In the genomic region with DNA sequence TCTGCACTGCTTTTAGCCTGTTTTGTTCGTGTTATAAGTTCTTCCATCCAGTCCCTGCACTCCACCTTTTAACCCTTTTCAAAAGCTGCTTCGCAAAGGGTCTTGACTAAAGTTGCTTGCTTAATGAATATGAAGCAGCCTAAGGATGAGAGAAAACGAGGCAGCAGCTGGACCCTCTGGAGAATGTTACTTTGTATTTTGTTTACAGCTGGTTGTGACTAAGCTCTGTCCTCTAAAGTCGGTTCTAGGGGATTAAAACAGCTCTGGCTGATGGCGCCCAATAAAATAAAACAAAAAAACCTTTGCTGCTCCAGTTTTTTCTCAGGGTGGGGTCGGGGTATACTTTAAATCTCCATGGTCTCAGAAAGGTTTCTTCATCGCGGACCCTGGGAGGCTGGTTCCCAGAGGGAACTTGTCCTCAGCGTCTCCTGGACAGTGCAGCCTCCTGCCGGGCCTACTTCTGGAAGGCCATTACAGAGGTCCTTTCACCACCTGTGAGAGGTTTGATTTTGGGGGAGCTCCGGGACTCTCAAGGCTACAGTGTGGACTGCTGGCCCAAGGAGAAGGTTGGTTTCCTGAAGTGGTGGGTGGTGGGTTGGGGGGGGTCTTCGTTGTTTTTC, we compare ENCODE assay signal across 8 cellular contexts. TPM values are rescaled to one million over a fixed set of nuclear protein-coding genes. Genes with fewer than 3 reads are reported as not detected.
A peak's percentile ranks its signal among the peaks of the same experiment; 100 is the strongest.
DNase-seq lines count a peak whose midpoint lies in the region; ATAC-seq and TF ChIP-seq lines count a peak whose summit lies in the region.

No MANE protein-coding gene starts in this region.

- peak overlapping the region; percentile 80 to 95 for H3K27ac ChIP-seq in breast epithelium

- ATAC-seq in HG03432 (IDR thresholded peaks at IDR 0.05; ENCODE audit: unreplicated experiment): no peak

- DNase-seq in Calu3: no peak
- DNase-seq in LNCaP clone FGC (ENCODE audit: low read depth): no peak
- no peak for DNase-seq in breast epithelium (ENCODE audit: low spot score in 2 of 2)
- peak in 1 of 2 experiments; percentile 44 for DNase-seq in mesothelial cell of epicardium (ENCODE audit: low spot score in 2 of 2, unreplicated experiment in 2 of 2)
- DNase-seq in SW 1271 (lab: John Stamatoyannopoulos, UW): no peak
- no peak for DNase-seq in islet precursor cell
- no peak for DNase-seq in stimulated activated naive CD4-positive, alpha-beta T cell treated with Interleukin-2 at 50 U/mL for 16 hours (lab: John Stamatoyannopoulos, UW)

- H3K36me3 ChIP-seq in breast epithelium: no peaks in the 10 kb centered on the region

- intact Hi-C loops in Calu3 (cut with micrococcal nuclease; ENCODE audit: unreplicated experiment) (no loop called here), breast epithelium (cut with DNase I; ENCODE audit: low total_unique reads) (no loop called here)

- peak overlapping the region; percentile 89 for H3K4me3 ChIP-seq in LNCaP clone FGC (ENCODE audit: low read depth, low read length)
- peak overlapping the region; percentile 74 to 91 (median 78) for H3K4me3 ChIP-seq in breast epithelium

- H3K9me3 Mint-ChIP-seq in Calu3 (ENCODE audit: low read depth, unreplicated experiment): no peaks in the 10 kb centered on the region
- H3K9me3 Mint-ChIP-seq in mesothelial cell of epicardium: no peaks in the 10 kb centered on the region

- H3K9me3 ChIP-seq in breast epithelium: no peaks in the 10 kb centered on the region

- H3K36me3 Mint-ChIP-seq in Calu3 (ENCODE audit: insufficient read depth, unreplicated experiment) (peaks cover 72% of the 10 kb centered on the region), mesothelial cell of epicardium (peaks cover 25% of the 10 kb centered on the region)

- TF ChIP-seq POLR2A in breast epithelium (IDR thresholded peaks at IDR 0.05): no peak

- H3K4me1 Mint-ChIP-seq in Calu3 (ENCODE audit: low read depth, unreplicated experiment) (peaks cover 49% of the 10 kb centered on the region), mesothelial cell of epicardium (peaks cover 42% of the 10 kb centered on the region)

- H3K27me3 ChIP-seq in breast epithelium: no peaks in the 10 kb centered on the region

- CTCF ChIA-PET in Calu3 (lab: Charles Lee): interaction anchor here (1.2 to 2.0 kb wide), 9 partner anchors 9 to 158 kb away, joined by 3 to 9 read pairs (median 6); a partner anchor contains a TSS

- peaks cover 0 to 39% of the 10 kb centered on the region in 2 donors for H3K4me1 ChIP-seq in breast epithelium

- H3K27me3 Mint-ChIP-seq in Calu3 (ENCODE audit: unreplicated experiment) (no peaks in the 10 kb centered on the region), mesothelial cell of epicardium (ENCODE audit: low read depth) (no peaks in the 10 kb centered on the region)

- TSS peak; percentile 81 for BruUV-seq in Calu3 (replicated peaks; lab: Mats Ljungman, UMichigan)

- H3K27ac Mint-ChIP-seq in Calu3 (ENCODE audit: unreplicated experiment): peak overlapping the region; percentile 94
- peak overlapping the region; percentile 100 for H3K27ac Mint-ChIP-seq in mesothelial cell of epicardium

- peak overlapping the region; percentile 83 for H3K4me3 Mint-ChIP-seq in Calu3 (ENCODE audit: low read depth, unreplicated experiment)
- peak overlapping the region; percentile 97 for H3K4me3 Mint-ChIP-seq in mesothelial cell of epicardium

- TF ChIP-seq CTCF in Calu3 (IDR thresholded peaks at IDR 0.05; ENCODE audit: unreplicated experiment) (no peak), LNCaP clone FGC (IDR thresholded peaks at IDR 0.05; ENCODE audit: control insufficient read depth, extremely low read depth, insufficient read depth) (no peak), breast epithelium (IDR thresholded peaks at IDR 0.05) (peak in 1 of 3 donors; percentile 17), mesothelial cell of epicardium (IDR thresholded peaks at IDR 0.05; ENCODE audit: unreplicated experiment) (no peak)

RNA-seq across cellular contexts. Expression of a gene that starts 0.8 kb away (rescaled TPM):
- total RNA-seq in Calu3 (2022) (137 and 144 TPM in 2 replicates), breast epithelium (10 to 100 TPM; 73.9 to 98.3 (median 81.0) TPM), mesothelial cell of epicardium (240 to 248 TPM (median 242 TPM) in 3 replicates)

RNA-seq across cellular contexts. Expression of a gene that starts 21.2 kb away (rescaled TPM):
- total RNA-seq in Calu3 (2022) (102 and 107 TPM in 2 replicates), breast epithelium (10 to 100 TPM; 42.6 to 55.0 (median 54.6) TPM), mesothelial cell of epicardium (126 to 135 TPM (median 128 TPM) in 3 replicates)

RNA-seq across cellular contexts. Expression of a gene that starts 40.0 kb away (rescaled TPM):
- 20.3 and 23.0 TPM in 2 replicates for total RNA-seq in Calu3 (2022)
- total RNA-seq in breast epithelium: 10 to 100 TPM; 14.9 to 43.8 (median 25.9) TPM
- 38.7 to 40.7 TPM (median 39.6 TPM) in 3 replicates for total RNA-seq in mesothelial cell of epicardium

RNA-seq across cellular contexts. Expression of a gene that starts 44.7 kb away (rescaled TPM):
- total RNA-seq in Calu3 (2022) (33.2 and 34.2 TPM in 2 replicates), breast epithelium (10 to 100 TPM; 27.5 to 44.2 (median 33.1) TPM), mesothelial cell of epicardium (79.8 to 81.4 TPM (median 80.7 TPM) in 3 replicates)

RNA-seq across cellular contexts. Expression of a gene that starts 44.8 kb away (rescaled TPM):
- total RNA-seq in Calu3 (2022) (0.91 and 1.0 TPM in 2 replicates), breast epithelium (under 1 TPM in 1 of 3 donors, not detected in 2; 0.15 TPM), mesothelial cell of epicardium (0.25 to 0.42 TPM (median 0.41 TPM) in 3 replicates)
